In the genomic region with DNA sequence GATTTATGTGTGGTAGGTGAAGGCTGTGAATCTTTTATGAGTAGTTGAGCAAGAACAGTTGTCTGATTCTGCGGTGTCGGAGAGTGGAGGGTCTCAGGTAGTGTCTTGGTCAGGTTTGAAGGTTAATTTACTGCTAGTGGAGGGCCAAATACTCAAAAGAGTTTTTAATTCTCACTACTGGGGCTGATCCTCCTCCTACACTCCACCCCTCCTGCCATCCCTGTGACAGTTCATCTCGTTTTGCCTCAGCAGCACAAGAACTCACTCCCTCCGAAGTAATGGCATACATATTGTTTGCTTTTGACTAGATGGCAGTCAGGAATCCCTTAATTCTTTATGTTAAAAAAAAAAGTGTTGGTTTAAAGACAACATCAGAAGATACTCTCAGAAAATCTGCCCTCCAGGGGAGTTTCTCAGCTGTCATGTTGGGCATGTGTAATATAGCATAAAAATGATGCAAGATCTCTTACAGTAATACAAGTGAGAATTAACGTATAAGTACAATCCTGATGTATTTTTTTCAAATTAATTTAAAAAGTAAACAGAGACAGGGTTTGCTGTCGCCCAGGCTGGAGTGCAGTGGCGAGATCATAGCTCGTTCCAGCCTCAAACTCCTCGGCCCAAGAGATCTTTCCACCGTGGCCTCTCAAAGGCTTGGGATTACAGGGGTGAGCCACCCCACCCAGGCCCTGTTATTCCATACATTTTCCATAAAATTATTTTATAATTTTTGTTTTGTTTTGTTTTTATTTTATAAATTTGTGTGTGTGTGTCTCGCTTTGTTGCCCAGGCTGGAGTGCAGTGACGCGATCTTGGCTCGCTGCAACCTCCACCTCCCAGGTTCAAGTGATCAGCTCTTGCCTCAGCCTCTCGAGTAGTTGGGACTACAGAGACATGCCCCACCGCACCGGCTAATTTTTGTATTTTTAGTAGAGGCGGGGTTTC, we compare ENCODE assay signal across 8 cellular contexts. TPM values are rescaled to one million over a fixed set of nuclear protein-coding genes. Genes with fewer than 3 reads are reported as not detected.
DNase-seq lines count a peak whose midpoint lies in the region; ATAC-seq, FAIRE-seq and TF ChIP-seq lines count a peak whose summit lies in the region.

No MANE protein-coding gene starts in this region.

- H3K36me3 ChIP-seq in Panc1 (ENCODE audit: control insufficient read depth, insufficient read depth, low read length) (no peaks in the 10 kb centered on the region), trophoblast cell (ENCODE audit: control insufficient read depth in 1 of 2, insufficient read depth in 2 of 2, low read length in 2 of 2) (no peaks in the 10 kb centered on the region)

- no peak overlapping the region for H2AFZ ChIP-seq in trophoblast cell (ENCODE audit: insufficient read depth, low read length, poor library complexity)

- no peak overlapping the region for H2BK5ac ChIP-seq in trophoblast cell (ENCODE audit: low read depth, low read length, poor library complexity)

- H3K27ac ChIP-seq in Panc1 (ENCODE audit: low read length) (peak overlapping the region; percentile 83), trophoblast cell (ENCODE audit: low read depth, low read length) (no peak overlapping the region)

- H3K36me3 Mint-ChIP-seq in endothelial cell (ENCODE audit: low read depth, unreplicated experiment): no peaks in the 10 kb centered on the region

- H3K4me3 ChIP-seq in GM12864 (ENCODE audit: low read depth, low read length): peak overlapping the region; percentile 88
- H3K4me3 ChIP-seq in Panc1 (ENCODE audit: low read depth in 2 of 2, low read length in 2 of 2): peak overlapping the region; percentile 82 to 89
- H3K4me3 ChIP-seq in trophoblast cell (ENCODE audit: low read depth, low read length): peak overlapping the region; percentile 92

- H2BK12ac ChIP-seq in trophoblast cell (ENCODE audit: low read length): no peak overlapping the region

- POLR2A ChIA-PET in Panc1 (lab: Charles Lee): interaction anchor here (0.7 kb wide), 1 partner anchor 593 kb away, joined by 3 read pairs; no protein-coding TSS in a partner anchor

- peaks cover 8% of the 10 kb centered on the region for H3K79me1 ChIP-seq in trophoblast cell (ENCODE audit: low read length)

- H3K4ac ChIP-seq in trophoblast cell (ENCODE audit: low read depth, low read length): peak overlapping the region; percentile 92

- peaks cover 15% of the 10 kb centered on the region for H3K79me2 ChIP-seq in trophoblast cell (ENCODE audit: control insufficient read depth, insufficient read depth, low read length, poor library complexity)

- peak overlapping the region; percentile 79 for H3K27ac Mint-ChIP-seq in endothelial cell (ENCODE audit: unreplicated experiment)

- peak overlapping the region; percentile 98 for H3K4me3 Mint-ChIP-seq in endothelial cell (ENCODE audit: unreplicated experiment)

- ATAC-seq in Panc1 (no peak), HG03108 (IDR thresholded peaks at IDR 0.05; ENCODE audit: unreplicated experiment) (no peak), HG02623 (IDR thresholded peaks at IDR 0.05; ENCODE audit: unreplicated experiment) (no peak)

- no TSS peak for BruUV-seq in Panc1 (replicated peaks; lab: Mats Ljungman, UMichigan)

- TF ChIP-seq CTCF in GM12864 (IDR thresholded peaks at IDR 0.05; ENCODE audit: low read depth, low read length, missing control alignments) (no peak), Panc1 (IDR thresholded peaks at IDR 0.05) (no peak), endothelial cell (IDR thresholded peaks at IDR 0.05; ENCODE audit: unreplicated experiment) (no peak)

- DNase-seq in GM12864 (ENCODE audit: low read depth) (no peak), Panc1 (ENCODE audit: low read depth, low spot score) (no peak), endothelial cell (ENCODE audit: low spot score) (no peak), trophoblast cell (peak; percentile 14 to 57), frontal cortex (ENCODE audit: low spot score in 2 of 2) (no peak), NCI-H226 (no peak)

- H3K4me1 Mint-ChIP-seq in endothelial cell (ENCODE audit: unreplicated experiment): peaks cover 27% of the 10 kb centered on the region

- no peak overlapping the region for H3K14ac ChIP-seq in trophoblast cell (ENCODE audit: low read length)

- H3K9ac ChIP-seq in trophoblast cell (ENCODE audit: low read length): peak overlapping the region; percentile 87

- H3K9me3 ChIP-seq in Panc1 (ENCODE audit: control insufficient read depth, insufficient read depth, low read depth, low read length): no peaks in the 10 kb centered on the region
- H3K9me3 ChIP-seq in trophoblast cell (ENCODE audit: insufficient read depth, low read depth, low read length): no peaks in the 10 kb centered on the region

- H3K23ac ChIP-seq in trophoblast cell (ENCODE audit: low read length): peak overlapping the region; percentile 40

- no peak overlapping the region for H4K91ac ChIP-seq in trophoblast cell (ENCODE audit: low read depth, low read length)

- in situ Hi-C loops in Panc1 (cut with HindIII; ENCODE audit: low pct_unique_long_range_greater_than_20kb, low sequenced_read_pairs): no loop called here

- no peak for FAIRE-seq in frontal cortex (lab: Jason Lieb, UNC)

- CTCF ChIA-PET in Panc1 (lab: Charles Lee): no interaction called here

- peaks cover 4% of the 10 kb centered on the region for H3K4me1 ChIP-seq in Panc1 (ENCODE audit: control insufficient read depth, insufficient read depth, low read length)
- H3K4me1 ChIP-seq in trophoblast cell (ENCODE audit: control insufficient read depth in 1 of 2, insufficient read depth in 2 of 2, low read length in 2 of 2): peaks cover 4% of the 10 kb centered on the region in 2 experiments

- no CpG with 5 or more reads among the region's 18 CpGs for WGBS in trophoblast cell (ENCODE audit: extremely low coverage, insufficient coverage, insufficient read length)

- H3K9me3 Mint-ChIP-seq in endothelial cell (ENCODE audit: unreplicated experiment): no peaks in the 10 kb centered on the region

- no peak overlapping the region for H4K12ac ChIP-seq in trophoblast cell (ENCODE audit: low read depth, low read length)

- H2AK5ac ChIP-seq in trophoblast cell (ENCODE audit: low read length): no peak overlapping the region

- H3K18ac ChIP-seq in trophoblast cell (ENCODE audit: low read length): no peak overlapping the region

- intact Hi-C loops in Panc1 (cut with micrococcal nuclease; ENCODE audit: unreplicated experiment): loop anchor here (5.0 to 10.0 kb wide), 2 partner anchors 183 to 205 kb away; a partner anchor contains a TSS

- no peak overlapping the region for H2BK120ac ChIP-seq in trophoblast cell (ENCODE audit: insufficient read depth, low read length, poor library complexity)

- H4K8ac ChIP-seq in trophoblast cell (ENCODE audit: low read depth, low read length): no peak overlapping the region

- peaks cover 4% of the 10 kb centered on the region for H3K27me3 Mint-ChIP-seq in endothelial cell (ENCODE audit: unreplicated experiment)

- H3K27me3 ChIP-seq in Panc1 (ENCODE audit: control insufficient read depth, insufficient read depth, low read length) (peaks cover 8% of the 10 kb centered on the region), trophoblast cell (ENCODE audit: insufficient read depth, low read length) (no peaks in the 10 kb centered on the region)

- peak overlapping the region; percentile 84 for H3K4me2 ChIP-seq in trophoblast cell (ENCODE audit: low read length)

RNA-seq across cellular contexts. Expression of a gene that starts 1.3 kb away (rescaled TPM):
- total RNA-seq in Panc1 (2021; ENCODE audit: unreplicated experiment) (60.4 TPM), endothelial cell (ENCODE audit: unreplicated experiment) (77.8 TPM), frontal cortex (73.0 TPM)
- polyA plus RNA-seq in Panc1 (2012; ENCODE audit: insufficient read length): 31.4 TPM
- polyA plus RNA-seq in trophoblast cell (2013): 25.0 and 26.7 TPM in 2 replicates

Comparison
In these comparisons a context has a peak if more than half of its experiments do, and no peak if none do; other contexts are left out.
1. DNase-seq: peak in trophoblast cell (2 of 2); none in GM12864 (single experiment), Panc1 (single experiment), endothelial cell (single experiment), frontal cortex (0 of 2) and NCI-H226 (single experiment).
2. Peak in every context shown above with its lines, with median percentiles within 50 percentile points of each other: H3K4me3 ChIP-seq.